ENCODE assay signal across 16 cellular contexts in the genomic region with DNA sequence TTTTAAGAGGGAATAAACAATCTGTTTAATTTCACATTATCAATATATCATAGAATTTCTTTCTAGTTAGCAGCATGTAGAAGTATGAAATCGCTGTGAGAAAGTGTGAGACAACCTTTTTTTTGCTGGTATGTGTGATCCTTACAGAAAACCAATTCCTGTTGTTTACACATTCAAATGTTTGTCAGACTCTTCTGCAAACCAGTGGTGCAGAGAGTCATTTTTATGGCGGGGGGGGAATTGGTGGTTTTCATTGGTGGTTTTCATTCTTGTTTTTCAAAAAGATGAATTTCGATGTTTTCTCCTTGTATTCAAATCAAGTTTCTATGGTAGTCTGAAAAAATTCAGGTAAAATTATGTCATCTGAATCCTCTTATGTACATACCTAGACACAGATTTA. TPM values are rescaled to one million over a fixed set of nuclear protein-coding genes. Genes with fewer than 3 reads are reported as not detected.
A peak's percentile ranks its signal among the peaks of the same experiment; 100 is the strongest.
DNase-seq lines count a peak whose midpoint lies in the region; ATAC-seq and TF ChIP-seq lines count a peak whose summit lies in the region.
"Had no signal": no experiment of that assay in that cellular context is flagged by ENCODE, and none has a peak within 500 bp of the region (broad histone marks: within the 10 kb centered on the region; RNA-seq: fewer than 3 reads in every experiment).

No MANE protein-coding gene starts in this region.

- H3K4me3 ChIP-seq in GM12865 (ENCODE audit: low read depth, low read length) (no peak overlapping the region), PC-3 (ENCODE audit: low read length) (peak overlapping the region; percentile 27; the same call in 1 of the 2 replicates)
- H3K4me3 ChIP-seq: BLaER1 treated with 17β-estradiol and CSF1 and Interleukin-3, amounts not matched to agents 10 nM and 100 nM; GM12878; HAP-1 had no signal

- H3K27me3 ChIP-seq in PC-3 (ENCODE audit: low read length) = no peaks in the 10 kb centered on the region
- H3K27me3 ChIP-seq: BLaER1 treated with 17β-estradiol and CSF1 and Interleukin-3, amounts not matched to agents 10 nM and 100 nM had no signal

- no peak for TF ChIP-seq CTCF in GM12865 (IDR thresholded peaks at IDR 0.05; ENCODE audit: insufficient read depth, low read depth, low read length, missing control alignments)
- TF ChIP-seq CTCF in PC-3 (conservative IDR thresholded peaks at IDR 0.05; ENCODE audit: low read depth, low read length) = no peak

- intact Hi-C loops in PC-3 (cut with micrococcal nuclease) = loop anchor here (1.0 kb wide), 2 partner anchors 66 to 78 kb away; no protein-coding TSS in a partner anchor

- H3K9me2 ChIP-seq in PC-3 (replicated peaks; ENCODE audit: low read length) = no peaks in the 10 kb centered on the region

- H3K27ac ChIP-seq in PC-3 (ENCODE audit: low read length) = peak overlapping the region; percentile 86
- H3K27ac ChIP-seq in epithelial cell of prostate = peak overlapping the region; percentile 40
- H3K27ac ChIP-seq: BLaER1 treated with 17β-estradiol and CSF1 and Interleukin-3, amounts not matched to agents 10 nM and 100 nM had no signal

- no peaks in the 10 kb centered on the region for H3K9me3 ChIP-seq in PC-3 (ENCODE audit: low read length)
- H3K9me3 ChIP-seq: HAP-1 had no signal

- H3K4me2 ChIP-seq in PC-3 (ENCODE audit: low read length) = peak overlapping the region; percentile 65
- H3K4me2 ChIP-seq: BLaER1 treated with 17β-estradiol and CSF1 and Interleukin-3, amounts not matched to agents 10 nM and 100 nM had no signal

- CTCF ChIA-PET in PC-3 (lab: Charles Lee) = no interaction called here

- ATAC-seq in PC-3 (no peak), GM18868 (IDR thresholded peaks at IDR 0.05; ENCODE audit: unreplicated experiment) (no peak)
- ATAC-seq: CD8-positive, alpha-beta T cell; GM12878 had no signal

- H3K36me3 ChIP-seq in PC-3 (ENCODE audit: low read depth, low read length) = no peaks in the 10 kb centered on the region
- H3K36me3 ChIP-seq: BLaER1 treated with 17β-estradiol and CSF1 and Interleukin-3, amounts not matched to agents 10 nM and 100 nM; HAP-1 had no signal

- POLR2A ChIA-PET in PC-3 (lab: Charles Lee; ENCODE audit: unreplicated experiment) = interaction anchor here (0.6 kb wide), 1 partner anchor 447 kb away, joined by 5 read pairs; no protein-coding TSS in a partner anchor

- BruUV-seq in PC-3 (replicated peaks; lab: Mats Ljungman, UMichigan) = no TSS peak

- H4K20me1 ChIP-seq in PC-3 (ENCODE audit: low read length) = no peaks in the 10 kb centered on the region
- H4K20me1 ChIP-seq: BLaER1 treated with 17β-estradiol and CSF1 and Interleukin-3, amounts not matched to agents 10 nM and 100 nM had no signal

- H2AFZ ChIP-seq in PC-3 (ENCODE audit: low read length) = no peak overlapping the region

- DNase-seq in GM12865 (ENCODE audit: low read depth) (peak; percentile 0), M059J (ENCODE audit: low read depth) (peak; percentile 4), PC-3 (peak; percentile 30), epithelial cell of prostate (ENCODE audit: low read depth, low spot score) (no peak), NCI-H2171 treated with DMSO at 0.1 percent for 48 hours (lab: John Stamatoyannopoulos, UW) (no peak), NCI-H510A (lab: John Stamatoyannopoulos, UW) (no peak)
- DNase-seq: 8988T; Calu3; CD8-positive, alpha-beta T cell; GF-D8 had no signal

- H3F3A ChIP-seq in PC-3 (ENCODE audit: low read length, unreplicated experiment) = peaks cover 4% of the 10 kb centered on the region

- peaks cover 51% of the 10 kb centered on the region for H3K4me1 ChIP-seq in PC-3 (ENCODE audit: insufficient read depth, low read length)
- H3K4me1 ChIP-seq: BLaER1 treated with 17β-estradiol and CSF1 and Interleukin-3, amounts not matched to agents 10 nM and 100 nM; HAP-1 had no signal

- peak overlapping the region; percentile 49 for H3K9ac ChIP-seq in PC-3 (ENCODE audit: low read length)
- H3K9ac ChIP-seq: BLaER1 treated with 17β-estradiol and CSF1 and Interleukin-3, amounts not matched to agents 10 nM and 100 nM had no signal

- no peaks in the 10 kb centered on the region for H3K79me2 ChIP-seq in PC-3 (ENCODE audit: low read length)

RNA-seq across cellular contexts. Expression of a gene that starts 57.8 kb away (rescaled TPM):
- total RNA-seq in M059J (2014; rRNA removed; shearing (Covaris generic)) = 0.94 and 2.4 TPM in 2 replicates
- total RNA-seq in PC-3 (2014; rRNA removed) = 0.87 and 1.0 TPM in 2 replicates
- total RNA-seq: B cell; CD8-positive, alpha-beta T cell; HT-29 had no signal

Comparison
In these comparisons a context has a peak if more than half of its experiments do, and no peak if none do; other contexts are left out.
1. DNase-seq: peak in GM12865 (single experiment), M059J (single experiment) and PC-3 (single experiment); none in epithelial cell of prostate (single experiment), NCI-H2171 treated with DMSO at 0.1 percent for 48 hours (single experiment) and NCI-H510A (single experiment).